Comparison of ENCODE assay signal across 2 cellular contexts in genomic region chr3:49013113-49013737, GRCh38.
TF ChIP-seq lines count a peak whose summit lies in the region.

No MANE protein-coding gene starts in this region.

TF ChIP-seq in GM12878, 131 proteins besides CTCF, POLR2A, EP300 and RAD21:
- TF ChIP-seq POLR2AphosphoS5 (IDR thresholded peaks at IDR 0.05; ENCODE audit: low read length): peak; percentile 47; the same call in 1 of the 2 replicates
- TF ChIP-seq MTA3 (IDR thresholded peaks at IDR 0.05; ENCODE audit: borderline replicate concordance, low read length): no peak
- no peak for TF ChIP-seq POLR2AphosphoS2 (IDR thresholded peaks at IDR 0.05; ENCODE audit: low read depth, low read length)

TF ChIP-seq in neural cell, 6 proteins besides CTCF, POLR2A, EP300 and RAD21:
- TF ChIP-seq MXI1 (conservative IDR thresholded peaks at IDR 0.05; ENCODE audit: poor library complexity, severe bottlenecking): no peak
- peak; percentile 19 for TF ChIP-seq POLR2AphosphoS5 (IDR thresholded peaks at IDR 0.05)
- no peak for TF ChIP-seq TAF1 (IDR thresholded peaks at IDR 0.05; ENCODE audit: low read depth)
TF ChIP-seq in neural cell: peak in this region for 1.
